14 cellular contexts compared by ENCODE assay signal in the genomic region with DNA sequence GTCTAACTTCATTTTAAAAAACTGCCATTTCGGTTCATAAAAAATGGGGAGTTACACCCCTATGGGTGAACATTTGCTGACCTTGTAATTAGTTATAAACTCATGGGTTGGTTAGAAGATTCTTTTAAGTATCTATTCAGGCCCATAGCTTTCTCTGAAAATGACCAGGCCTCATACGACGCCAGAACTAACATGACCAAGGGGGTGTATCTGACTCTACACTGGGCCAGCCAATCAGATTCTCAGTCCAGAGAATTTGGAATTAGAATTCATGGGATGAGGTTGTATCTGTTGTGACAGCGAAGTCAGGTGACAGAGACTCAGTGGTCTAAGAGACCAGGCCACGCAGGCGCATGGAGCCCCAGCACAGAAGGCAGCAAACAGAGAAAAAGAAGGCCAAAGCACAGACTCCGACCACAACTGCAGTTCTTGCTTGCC.
A peak's percentile ranks its signal among the peaks of the same experiment; 100 is the strongest.
DNase-seq lines count a peak whose midpoint lies in the region; ATAC-seq and TF ChIP-seq lines count a peak whose summit lies in the region.
"Had no signal": no experiment of that assay in that cellular context is flagged by ENCODE, and none has a peak within 500 bp of the region (broad histone marks: within the 10 kb centered on the region; RNA-seq: fewer than 3 reads in every experiment).

No MANE protein-coding gene starts in this region.

- no peaks in the 10 kb centered on the region for H3K27me3 ChIP-seq in Caco-2 (replicated peaks; ENCODE audit: control insufficient read depth, insufficient read depth, low read length)
- H3K27me3 ChIP-seq in IMR-90 (ENCODE audit: control insufficient read depth, insufficient read depth, low read length), result no peaks in the 10 kb centered on the region
- no peaks in the 10 kb centered on the region for H3K27me3 ChIP-seq in naive thymus-derived CD4-positive, alpha-beta T cell (ENCODE audit: control insufficient read depth in 2 of 2, insufficient read depth in 2 of 2, low read length in 2 of 2)

- H2BK15ac ChIP-seq in IMR-90 (ENCODE audit: low read depth, low read length), result no peak overlapping the region

- H2BK5ac ChIP-seq in IMR-90 (ENCODE audit: low read depth, low read length, poor library complexity, severe bottlenecking), result no peak overlapping the region

- no peak overlapping the region for H2AK5ac ChIP-seq in IMR-90 (ENCODE audit: low read depth, low read length)

- H3K79me1 ChIP-seq in IMR-90 (ENCODE audit: low read depth in 1 of 2, low read length in 2 of 2), result no peaks in the 10 kb centered on the region

- H4K91ac ChIP-seq in IMR-90 (ENCODE audit: insufficient read depth, low read depth, low read length), result no peak overlapping the region

- H3K27ac ChIP-seq in IMR-90 (ENCODE audit: insufficient read depth, low read length), result no peak overlapping the region
- no peak overlapping the region for H3K27ac ChIP-seq in naive thymus-derived CD4-positive, alpha-beta T cell (ENCODE audit: low read depth, low read length)
- H3K27ac ChIP-seq: GM23248 had no signal

- TF ChIP-seq CTCF in Caco-2 (IDR thresholded peaks at IDR 0.05; ENCODE audit: insufficient read depth in 1 of 2, low read depth in 1 of 2, low read length in 1 of 2, severe bottlenecking in 1 of 2, unreplicated experiment in 1 of 2), result no peak
- TF ChIP-seq CTCF in IMR-90 (conservative IDR thresholded peaks at IDR 0.05; ENCODE audit: low read depth, low read length), result no peak
- TF ChIP-seq CTCF in mesothelial cell of epicardium (IDR thresholded peaks at IDR 0.05; ENCODE audit: unreplicated experiment), result no peak

- H2BK120ac ChIP-seq in IMR-90 (ENCODE audit: low read depth, low read length), result no peak overlapping the region

- intact Hi-C loops in Caco-2 (cut with micrococcal nuclease; ENCODE audit: unreplicated experiment) (loop anchor here (1.0 to 2.0 kb wide), 2 partner anchors 37 to 43 kb away; no protein-coding TSS in a partner anchor), IMR-90 (cut with micrococcal nuclease) (no loop called here), Right ventricle myocardium inferior (cut with DNase I) (no loop called here)
- intact Hi-C loops in naive thymus-derived CD4-positive, alpha-beta T cell (cut with micrococcal nuclease), result no loop called here

- H3K4me2 ChIP-seq in IMR-90 (ENCODE audit: low read depth, low read length), result no peak overlapping the region

- H2AK9ac ChIP-seq in IMR-90 (replicated peaks; ENCODE audit: low read depth, low read length, poor library complexity), result no peak overlapping the region

- peak; percentile 44 to 45 for DNase-seq in Caco-2
- no peak for DNase-seq in IMR-90
- DNase-seq in mesothelial cell of epicardium (ENCODE audit: low spot score in 2 of 2, unreplicated experiment in 2 of 2), result no peak
- no peak for DNase-seq in Right ventricle myocardium inferior (ENCODE audit: missing footprints)
- no peak for DNase-seq in activated T-cell treated with anti-CD3 and anti-CD28 coated beads, Interleukin-2, amount 50 U/mL, for 24 hours
- no peak for DNase-seq in naive thymus-derived CD4-positive, alpha-beta T cell
- DNase-seq: C1 segment of cervical spinal cord; Calu3; CD4-positive, alpha-beta memory T cell; DMS53; DMS79 treated with DMSO at 0.1 percent for 48 hours; GM23248; H7; HCEC 1CT had no signal

- H3K4me1 Mint-ChIP-seq in Caco-2 (ENCODE audit: low read depth, unreplicated experiment), result peaks cover 33% of the 10 kb centered on the region
- H3K4me1 Mint-ChIP-seq in mesothelial cell of epicardium, result peaks cover 29% of the 10 kb centered on the region
- H3K4me1 Mint-ChIP-seq in activated T-cell treated with anti-CD3 and anti-CD28 coated beads, Interleukin-2, amount 50 U/mL, for 24 hours (ENCODE audit: low read depth), result no peaks in the 10 kb centered on the region
- H3K4me1 Mint-ChIP-seq in naive thymus-derived CD4-positive, alpha-beta T cell, result peaks cover 0 to 3% (median 0%) of the 10 kb centered on the region in 7 donors
- H3K4me1 Mint-ChIP-seq: CD4-positive, alpha-beta memory T cell had no signal

- H3K4ac ChIP-seq in IMR-90 (ENCODE audit: low read depth, low read length), result no peak overlapping the region

- H3K23ac ChIP-seq in IMR-90 (ENCODE audit: low read depth, low read length), result no peak overlapping the region

- dilution Hi-C loops in IMR-90 (cut with HindIII; ENCODE audit: low sequenced_read_pairs, unreplicated experiment), result no loop called here

- in situ Hi-C loops in IMR-90 (cut with MboI; ENCODE audit: low sequenced_read_pairs), result no loop called here

- H3K9me3 Mint-ChIP-seq in Caco-2 (ENCODE audit: unreplicated experiment) (peaks cover 35% of the 10 kb centered on the region), mesothelial cell of epicardium (peaks cover 9% of the 10 kb centered on the region)
- peaks cover 5% of the 10 kb centered on the region for H3K9me3 Mint-ChIP-seq in activated T-cell treated with anti-CD3 and anti-CD28 coated beads, Interleukin-2, amount 50 U/mL, for 24 hours
- peaks cover 0 to 9% (median 0%) of the 10 kb centered on the region in 11 donors for H3K9me3 Mint-ChIP-seq in naive thymus-derived CD4-positive, alpha-beta T cell
- H3K9me3 Mint-ChIP-seq: CD4-positive, alpha-beta memory T cell had no signal

- H3K27ac Mint-ChIP-seq in Caco-2 (ENCODE audit: unreplicated experiment) (peak overlapping the region; percentile 95), mesothelial cell of epicardium (peak overlapping the region; percentile 91)
- no peak overlapping the region for H3K27ac Mint-ChIP-seq in activated T-cell treated with anti-CD3 and anti-CD28 coated beads, Interleukin-2, amount 50 U/mL, for 24 hours
- H3K27ac Mint-ChIP-seq in naive thymus-derived CD4-positive, alpha-beta T cell, result no peak overlapping the region
- H3K27ac Mint-ChIP-seq: CD4-positive, alpha-beta memory T cell had no signal

- H3K36me3 ChIP-seq in Caco-2 (ENCODE audit: control insufficient read depth, insufficient read depth, low read length), result no peaks in the 10 kb centered on the region
- no peaks in the 10 kb centered on the region for H3K36me3 ChIP-seq in IMR-90 (ENCODE audit: control insufficient read depth, insufficient read depth, low read length)
- no peaks in the 10 kb centered on the region for H3K36me3 ChIP-seq in naive thymus-derived CD4-positive, alpha-beta T cell (ENCODE audit: control insufficient read depth in 2 of 3, insufficient read depth in 3 of 3, low read length in 3 of 3)

- H3K27me3 Mint-ChIP-seq in Caco-2 (ENCODE audit: insufficient read depth, unreplicated experiment) (no peaks in the 10 kb centered on the region), mesothelial cell of epicardium (ENCODE audit: low read depth) (no peaks in the 10 kb centered on the region)
- no peaks in the 10 kb centered on the region for H3K27me3 Mint-ChIP-seq in activated T-cell treated with anti-CD3 and anti-CD28 coated beads, Interleukin-2, amount 50 U/mL, for 24 hours
- no peaks in the 10 kb centered on the region for H3K27me3 Mint-ChIP-seq in naive thymus-derived CD4-positive, alpha-beta T cell
- H3K27me3 Mint-ChIP-seq: CD4-positive, alpha-beta memory T cell had no signal

- no peaks in the 10 kb centered on the region; the same call in 1 of the 2 replicates for H3K9me3 ChIP-seq in Caco-2
- H3K9me3 ChIP-seq in IMR-90 (ENCODE audit: control insufficient read depth, insufficient read depth, low read length), result no peaks in the 10 kb centered on the region
- no peaks in the 10 kb centered on the region for H3K9me3 ChIP-seq in naive thymus-derived CD4-positive, alpha-beta T cell (ENCODE audit: control insufficient read depth in 2 of 3, low read length in 3 of 3)

- no peak overlapping the region for H3K9ac ChIP-seq in IMR-90 (ENCODE audit: low read depth, low read length)
- H3K9ac ChIP-seq: GM23248 had no signal

- H3K56ac ChIP-seq in IMR-90 (ENCODE audit: extremely low read depth, insufficient read depth, low read length), result no peak overlapping the region

- TF ChIP-seq POLR2A in IMR-90 (IDR thresholded peaks at IDR 0.05; ENCODE audit: low read depth, low read length), result no peak

- no peaks in the 10 kb centered on the region for H3K9me1 ChIP-seq in IMR-90 (ENCODE audit: insufficient read depth, low read length)

- H3K4me1 ChIP-seq in Caco-2, result peaks cover 50% of the 10 kb centered on the region
- no peaks in the 10 kb centered on the region for H3K4me1 ChIP-seq in IMR-90 (ENCODE audit: control insufficient read depth, insufficient read depth, low read length)
- no peaks in the 10 kb centered on the region for H3K4me1 ChIP-seq in naive thymus-derived CD4-positive, alpha-beta T cell (ENCODE audit: control insufficient read depth in 2 of 2, insufficient read depth in 2 of 2, low read length in 2 of 2)

- BruUV-seq in Caco-2 (replicated peaks; lab: Mats Ljungman, UMichigan), result TSS peak; percentile 89
- BruUV-seq in IMR-90 (replicated peaks; lab: Mats Ljungman, UMichigan), result no TSS peak

- H3K4me3 Mint-ChIP-seq in Caco-2 (ENCODE audit: unreplicated experiment) (peak overlapping the region; percentile 24), mesothelial cell of epicardium (no peak overlapping the region)
- H3K4me3 Mint-ChIP-seq in activated T-cell treated with anti-CD3 and anti-CD28 coated beads, Interleukin-2, amount 50 U/mL, for 24 hours, result no peak overlapping the region
- no peak overlapping the region for H3K4me3 Mint-ChIP-seq in naive thymus-derived CD4-positive, alpha-beta T cell
- H3K4me3 Mint-ChIP-seq: CD4-positive, alpha-beta memory T cell had no signal

- H3K18ac ChIP-seq in IMR-90 (ENCODE audit: low read depth, low read length), result no peak overlapping the region

- H2AFZ ChIP-seq in IMR-90 (replicated peaks; ENCODE audit: low read length, poor library complexity), result no peak overlapping the region
- H2AFZ ChIP-seq: GM23248 had no signal

- H4K5ac ChIP-seq in IMR-90 (ENCODE audit: low read depth, low read length), result no peak overlapping the region

- POLR2A ChIA-PET in Caco-2 (lab: Charles Lee), result no interaction called here
- POLR2A ChIA-PET in IMR-90 (lab: Charles Lee; ENCODE audit: unreplicated experiment), result no interaction called here
- POLR2A ChIA-PET in naive thymus-derived CD4-positive, alpha-beta T cell (lab: Charles Lee), result no interaction called here

- peaks cover 15% of the 10 kb centered on the region for H3K36me3 Mint-ChIP-seq in Caco-2 (ENCODE audit: insufficient read depth, unreplicated experiment)
- no peaks in the 10 kb centered on the region for H3K36me3 Mint-ChIP-seq in mesothelial cell of epicardium
- H3K36me3 Mint-ChIP-seq in activated T-cell treated with anti-CD3 and anti-CD28 coated beads, Interleukin-2, amount 50 U/mL, for 24 hours (ENCODE audit: low read depth), result no peaks in the 10 kb centered on the region
- H3K36me3 Mint-ChIP-seq in naive thymus-derived CD4-positive, alpha-beta T cell, result peaks cover 0 to 16% (median 0%) of the 10 kb centered on the region in 5 donors
- H3K36me3 Mint-ChIP-seq: CD4-positive, alpha-beta memory T cell had no signal

- H2BK20ac ChIP-seq in IMR-90 (ENCODE audit: low read depth, low read length), result no peak overlapping the region

- CTCF ChIA-PET in Caco-2 (lab: Charles Lee), result no interaction called here
- CTCF ChIA-PET in IMR-90 (lab: Yijun Ruan, JAX), result interaction anchor here (0.6 kb wide), 1 partner anchor 12 kb away, joined by 3 read pairs; no protein-coding TSS in a partner anchor
- CTCF ChIA-PET in naive thymus-derived CD4-positive, alpha-beta T cell (lab: Charles Lee), result no interaction called here

- no peak for TF ChIP-seq RAD21 in IMR-90 (IDR thresholded peaks at IDR 0.05; ENCODE audit: low read length)

- H4K8ac ChIP-seq in IMR-90 (ENCODE audit: low read depth in 2 of 2, low read length in 2 of 2), result no peak overlapping the region

- WGBS in IMR-90 (ENCODE audit: extremely low coverage in 2 of 2, insufficient read length in 1 of 2), 2 experiments, result 93% methylated on average over 3 of the region's 7 CpGs; no CpG with 5 or more reads in 1 of the 2 experiments

- H4K20me1 ChIP-seq in IMR-90 (ENCODE audit: insufficient read depth, low read length), result no peaks in the 10 kb centered on the region

- H3K14ac ChIP-seq in IMR-90 (replicated peaks; ENCODE audit: low read depth, low read length), result no peak overlapping the region

- ATAC-seq in IMR-90 (ENCODE audit: low read depth) (no peak), Right ventricle myocardium inferior (no peak)
- no peak for ATAC-seq in naive thymus-derived CD4-positive, alpha-beta T cell

- H3K4me3 ChIP-seq in Caco-2 (ENCODE audit: low read depth, low read length), result no peak overlapping the region
- H3K4me3 ChIP-seq in IMR-90 (ENCODE audit: insufficient read depth, low read depth, low read length), result no peak overlapping the region
- H3K4me3 ChIP-seq in naive thymus-derived CD4-positive, alpha-beta T cell (ENCODE audit: low read length), result no peak overlapping the region
- H3K4me3 ChIP-seq: GM23248 had no signal

Comparison
In these comparisons a context has a peak if more than half of its experiments do, and no peak if none do; other contexts are left out.
1. DNase-seq: peak in Caco-2 (2 of 2); none in IMR-90 (single experiment), mesothelial cell of epicardium (0 of 2), Right ventricle myocardium inferior (single experiment), activated T-cell treated with anti-CD3 and anti-CD28 coated beads, Interleukin-2, amount 50 U/mL, for 24 hours (single experiment) and naive thymus-derived CD4-positive, alpha-beta T cell (0 of 9).
2. H3K27ac Mint-ChIP-seq: peak in Caco-2 (single experiment) and mesothelial cell of epicardium (single experiment); none in activated T-cell treated with anti-CD3 and anti-CD28 coated beads, Interleukin-2, amount 50 U/mL, for 24 hours (single experiment) and naive thymus-derived CD4-positive, alpha-beta T cell (0 of 9).